In the genomic region with DNA sequence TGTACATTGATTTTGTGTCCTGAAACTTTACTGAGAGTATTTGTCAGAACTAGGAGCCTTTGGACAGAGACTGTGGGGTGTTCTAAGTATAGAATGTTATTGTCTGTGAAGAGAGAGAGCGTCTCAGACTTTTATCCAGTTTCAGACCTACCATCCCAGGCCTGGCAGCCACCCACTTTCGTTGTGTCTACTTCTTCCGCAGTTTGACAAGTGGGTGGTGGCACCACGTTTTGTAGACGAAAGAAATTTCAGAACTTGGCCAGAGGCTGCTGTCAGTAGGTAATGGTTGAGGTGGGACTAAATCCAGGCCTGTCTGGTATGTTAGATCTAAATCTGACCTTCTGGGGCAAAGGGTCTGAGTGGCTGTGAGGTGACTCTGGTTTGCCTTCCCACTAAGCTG, we compare ENCODE assay signal across 1 cellular context.
TF ChIP-seq lines count a peak whose summit lies in the region.

No MANE protein-coding gene starts in this region.

TF ChIP-seq in H1, 55 proteins besides CTCF, POLR2A, EP300 and RAD21:
- TF ChIP-seq SIX5 (IDR thresholded peaks at IDR 0.05; ENCODE audit: low read depth, low read length) (no peak), CEBPB (IDR thresholded peaks at IDR 0.05; ENCODE audit: low read depth, low read length) (no peak), EZH2 (IDR thresholded peaks at IDR 0.05; ENCODE audit: low read depth, low read length, severe bottlenecking) (no peak), PHF8 (conservative IDR thresholded peaks at IDR 0.05; ENCODE audit: low read depth, low read length) (no peak), YY1 (IDR thresholded peaks at IDR 0.05; ENCODE audit: low read depth, low read length) (no peak), BCL11A (IDR thresholded peaks at IDR 0.05; ENCODE audit: low read depth in 2 of 2, low read length in 2 of 2) (no peak), CBX5 (IDR thresholded peaks at IDR 0.05; ENCODE audit: low read depth, low read length) (no peak), RNF2 (IDR thresholded peaks at IDR 0.05; ENCODE audit: borderline replicate concordance, low read depth, low read length, missing control alignments, poor library complexity, severe bottlenecking) (no peak), KDM4A (IDR thresholded peaks at IDR 0.05; ENCODE audit: low read depth, low read length, severe bottlenecking) (no peak)
